In genomic region chr1:197619008-197619640, GRCh38 we compare ENCODE assay signal across 9 cellular contexts.
A peak's percentile ranks its signal among the peaks of the same experiment; 100 is the strongest.
DNase-seq lines count a peak whose midpoint lies in the region; ATAC-seq and TF ChIP-seq lines count a peak whose summit lies in the region.
"Had no signal": no experiment of that assay in that cellular context is flagged by ENCODE, and none has a peak within 500 bp of the region (broad histone marks: within the 10 kb centered on the region; RNA-seq: fewer than 3 reads in every experiment).

No MANE protein-coding gene starts in this region.

- TF ChIP-seq POLR2A in transverse colon (IDR thresholded peaks at IDR 0.05): no peak

- 39 to 54% methylated on average over 1 to 2 of the region's 2 CpGs for WGBS in transverse colon (ENCODE audit: low coverage in 1 of 2), 2 donors

- no peaks in the 10 kb centered on the region for H3K9me3 ChIP-seq in Panc1 (ENCODE audit: control insufficient read depth, insufficient read depth, low read depth, low read length)
- no peaks in the 10 kb centered on the region for H3K9me3 ChIP-seq in transverse colon

- peak; percentile 17 for DNase-seq in NCI-H2196 (lab: John Stamatoyannopoulos, UW; ENCODE audit: unreplicated experiment)
- no peak for DNase-seq in NCI-H2196 treated with DMSO at 0.1 percent for 48 hours (lab: John Stamatoyannopoulos, UW; ENCODE audit: unreplicated experiment)
- DNase-seq in Panc1 (ENCODE audit: low read depth, low spot score): no peak
- peak in 1 of 2 donors; percentile 40 for DNase-seq in foreskin fibroblast
- no peak for DNase-seq in transverse colon
- DNase-seq in DMS79 treated with DMSO at 0.1 percent for 48 hours (lab: John Stamatoyannopoulos, UW): no peak
- DNase-seq: C1 segment of cervical spinal cord had no signal

- H3K36me3 ChIP-seq in Panc1 (ENCODE audit: control insufficient read depth, insufficient read depth, low read length) (no peaks in the 10 kb centered on the region; the same call in 1 of the 2 replicates), transverse colon (no peaks in the 10 kb centered on the region)

- CTCF ChIA-PET in Panc1 (lab: Charles Lee): interaction anchor here (0.5 to 1.3 kb wide), 2 partner anchors 80 to 250 kb away, joined by 3 to 7 read pairs; no protein-coding TSS in a partner anchor

- in situ Hi-C loops in Panc1 (cut with HindIII; ENCODE audit: low pct_unique_long_range_greater_than_20kb, low sequenced_read_pairs): no loop called here
- in situ Hi-C loops in transverse colon (cut with MboI; ENCODE audit: low pct_ligation_motif_present in 1 of 4, low pct_unique_long_range_greater_than_20kb in 1 of 4, low sequenced_read_pairs in 3 of 4): loop anchor here (10.0 to 25.0 kb wide), 4 partner anchors 243 to 268 kb away; no protein-coding TSS in a partner anchor

- POLR2A ChIA-PET in Panc1 (lab: Charles Lee): no interaction called here

- intact Hi-C loops in Panc1 (cut with micrococcal nuclease; ENCODE audit: unreplicated experiment) (loop anchor here (5.0 to 10.0 kb wide), 4 partner anchors 303 to 1076 kb away; partner anchors contain the start of gene NEK7), transverse colon (cut with DNase I; ENCODE audit: low total_unique reads) (no loop called here)

- TF ChIP-seq CTCF in Panc1 (IDR thresholded peaks at IDR 0.05) (peak; percentile 41; the same call in 1 of the 2 replicates), foreskin fibroblast (IDR thresholded peaks at IDR 0.05; ENCODE audit: low read depth, low read length) (peak; percentile 24), transverse colon (IDR thresholded peaks at IDR 0.05) (peak; percentile 16 to 32 (median 27))

- no peak for TF ChIP-seq EP300 in transverse colon (IDR thresholded peaks at IDR 0.05; ENCODE audit: low read depth)

- H3K4me3 ChIP-seq in Panc1 (ENCODE audit: low read depth in 2 of 2, low read length in 2 of 2) (no peak overlapping the region), foreskin fibroblast (ENCODE audit: low read depth in 1 of 2, low read length in 2 of 2) (no peak overlapping the region), transverse colon (no peak overlapping the region)

- peak; percentile 63; the same call in 1 of the 2 replicates for ATAC-seq in Panc1
- no peak for ATAC-seq in HG02759 (IDR thresholded peaks at IDR 0.05; ENCODE audit: unreplicated experiment)
- ATAC-seq in HG03045 (IDR thresholded peaks at IDR 0.05; ENCODE audit: unreplicated experiment): no peak

- H3K4me1 ChIP-seq in Panc1 (ENCODE audit: control insufficient read depth, insufficient read depth, low read length) (peaks cover 8% of the 10 kb centered on the region; the same call in 1 of the 2 replicates), transverse colon (no peaks in the 10 kb centered on the region)

- H3K27me3 ChIP-seq in Panc1 (ENCODE audit: control insufficient read depth, insufficient read depth, low read length) (no peaks in the 10 kb centered on the region), transverse colon (no peaks in the 10 kb centered on the region)

- no TSS peak for BruUV-seq in Panc1 (replicated peaks; lab: Mats Ljungman, UMichigan)

- H3K27ac ChIP-seq in Panc1 (ENCODE audit: low read length) (no peak overlapping the region), transverse colon (no peak overlapping the region)
